ENCODE assay signal across 11 cellular contexts in genomic region chr20:57348922-57349642, GRCh38. TPM values are rescaled to one million over a fixed set of nuclear protein-coding genes. Genes with fewer than 3 reads are reported as not detected.
DNase-seq lines count a peak whose midpoint lies in the region; ATAC-seq and TF ChIP-seq lines count a peak whose summit lies in the region.
"Not testable (repeated sequence)": the region's sequence is repeated elsewhere in the genome, so short reads cannot be mapped to it uniquely, and the experiment has no call there.
"Had no signal": no experiment of that assay in that cellular context is flagged by ENCODE, and none has a peak within 500 bp of the region (broad histone marks: within the 10 kb centered on the region; RNA-seq: fewer than 3 reads in every experiment).

No MANE protein-coding gene starts in this region.

- peak overlapping the region; percentile 57 for H3K4me3 Mint-ChIP-seq in CD8-positive, alpha-beta T cell
- H3K4me3 Mint-ChIP-seq in T-helper 17 cell, result peak overlapping the region; percentile 75
- not testable (repeated sequence) for H3K4me3 Mint-ChIP-seq in activated CD4-positive, alpha-beta memory T cell treated with anti-CD3 and anti-CD28 coated beads for 36 hours
- H3K4me3 Mint-ChIP-seq in activated T-helper 17 cell treated with anti-CD3 and anti-CD28 coated beads, Interleukin-2, amount 50 U/mL, for 72 hours, result peak overlapping the region; percentile 92
- H3K4me3 Mint-ChIP-seq in brain, result peak overlapping the region in 4 of 5 experiments; percentile 41 to 59 (median 56)
- H3K4me3 Mint-ChIP-seq in nephron progenitor cell, result peak overlapping the region; percentile 57
- peak overlapping the region; percentile 24 to 53 for H3K4me3 Mint-ChIP-seq in stimulated activated naive CD8-positive, alpha-beta T cell treated with anti-CD3 and anti-CD28 coated beads, Interleukin-15, amount 100 ng/mL, for 72 hours

- H3K27me3 ChIP-seq in CD8-positive, alpha-beta T cell (ENCODE audit: insufficient read depth, low read length), result not testable (repeated sequence)

- not testable (repeated sequence) for H3K27me3 Mint-ChIP-seq in CD8-positive, alpha-beta T cell (ENCODE audit: low read depth); T-helper 17 cell; activated CD4-positive, alpha-beta memory T cell treated with anti-CD3 and anti-CD28 coated beads for 36 hours; activated T-helper 17 cell treated with anti-CD3 and anti-CD28 coated beads, Interleukin-2, amount 50 U/mL, for 72 hours; brain; nephron progenitor cell (ENCODE audit: low read depth, poor library complexity); stimulated activated naive CD8-positive, alpha-beta T cell treated with anti-CD3 and anti-CD28 coated beads, Interleukin-15, amount 100 ng/mL, for 72 hours

- peaks cover 23% of the 10 kb centered on the region for H3K4me1 ChIP-seq in CD8-positive, alpha-beta T cell (ENCODE audit: insufficient read depth, low read length)

- POLR2A ChIA-PET in CD8-positive, alpha-beta T cell (lab: Charles Lee), result not testable (repeated sequence)
- POLR2A ChIA-PET in activated CD4-positive, alpha-beta memory T cell treated with anti-CD3 and anti-CD28 coated beads for 36 hours (lab: Charles Lee), result interaction anchor here (1.4 to 3.3 kb wide), 2 partner anchors 41 to 50 kb away, joined by 6 to 22 read pairs; partner anchors contain the start of gene RBM38

- H3K27ac ChIP-seq in CD8-positive, alpha-beta T cell (ENCODE audit: low read depth, low read length), result not testable (repeated sequence)

- H3K36me3 ChIP-seq in CD8-positive, alpha-beta T cell (ENCODE audit: insufficient read depth, low read length), result not testable (repeated sequence)

- not testable (repeated sequence) for H3K9me3 ChIP-seq in CD8-positive, alpha-beta T cell (ENCODE audit: low read length); T-helper 17 cell (ENCODE audit: control insufficient read depth, low read length, poor library complexity, severe bottlenecking)

- H3K36me3 Mint-ChIP-seq in CD8-positive, alpha-beta T cell, result peaks cover 22% of the 10 kb centered on the region
- H3K36me3 Mint-ChIP-seq in T-helper 17 cell (ENCODE audit: low read depth); activated T-helper 17 cell treated with anti-CD3 and anti-CD28 coated beads, Interleukin-2, amount 50 U/mL, for 72 hours (ENCODE audit: low read depth): not testable (repeated sequence)
- H3K36me3 Mint-ChIP-seq in activated CD4-positive, alpha-beta memory T cell treated with anti-CD3 and anti-CD28 coated beads for 36 hours, result peaks cover 12% of the 10 kb centered on the region
- peaks cover 11% of the 10 kb centered on the region for H3K36me3 Mint-ChIP-seq in brain
- H3K36me3 Mint-ChIP-seq in nephron progenitor cell (ENCODE audit: low read depth), result peaks cover 12% of the 10 kb centered on the region

- CTCF ChIA-PET in CD8-positive, alpha-beta T cell (lab: Charles Lee), result interaction anchor here (1.1 to 2.3 kb wide), 5 partner anchors 14 to 799 kb away, joined by 3 to 9 read pairs (median 7); no protein-coding TSS in a partner anchor
- CTCF ChIA-PET in activated CD4-positive, alpha-beta memory T cell treated with anti-CD3 and anti-CD28 coated beads for 36 hours (lab: Charles Lee), result interaction anchor here (0.5 to 4.2 kb wide), 5 partner anchors 32 to 798 kb away, joined by 3 to 19 read pairs (median 7); no protein-coding TSS in a partner anchor

- not testable (repeated sequence) for DNase-seq in CD8-positive, alpha-beta T cell; T-helper 17 cell; nephron progenitor cell
- DNase-seq in HT1080 (ENCODE audit: low read depth), result peak; percentile 20
- peak; percentile 18 for DNase-seq in activated CD4-positive, alpha-beta memory T cell treated with anti-CD3 and anti-CD28 coated beads for 36 hours
- DNase-seq in stimulated activated naive CD8-positive, alpha-beta T cell treated with anti-CD3 and anti-CD28 coated beads, Interleukin-15, amount 100 ng/mL, for 72 hours, result peak; percentile 18 to 19

- not testable (repeated sequence) for H3K9me3 Mint-ChIP-seq in CD8-positive, alpha-beta T cell; activated CD4-positive, alpha-beta memory T cell treated with anti-CD3 and anti-CD28 coated beads for 36 hours; activated T-helper 17 cell treated with anti-CD3 and anti-CD28 coated beads, Interleukin-2, amount 50 U/mL, for 72 hours; brain; nephron progenitor cell; stimulated activated naive CD8-positive, alpha-beta T cell treated with anti-CD3 and anti-CD28 coated beads, Interleukin-15, amount 100 ng/mL, for 72 hours

- not testable (repeated sequence) for ATAC-seq in CD8-positive, alpha-beta T cell; T-helper 17 cell; activated T-helper 17 cell treated with anti-CD3 and anti-CD28 coated beads, Interleukin-2, amount 50 U/mL, for 72 hours (replicated peaks); stimulated activated naive CD8-positive, alpha-beta T cell treated with anti-CD3 and anti-CD28 coated beads, Interleukin-15, amount 100 ng/mL, for 72 hours

- not testable (repeated sequence) for H3K4me3 ChIP-seq in CD8-positive, alpha-beta T cell (ENCODE audit: low read depth, low read length)

- intact Hi-C loops in CD8-positive, alpha-beta T cell (cut with DNase I, micrococcal nuclease), result loop anchor here in 1 of 2 experiments (10.0 kb wide), 2 partner anchors 246 to 954 kb away; partner anchors contain the start of genes AURKA and CSTF1
- intact Hi-C loops in activated CD4-positive, alpha-beta memory T cell treated with anti-CD3 and anti-CD28 coated beads for 36 hours (cut with micrococcal nuclease), result loop anchor here (5.0 kb wide), 1 partner anchor 797 kb away; no protein-coding TSS in a partner anchor

- not testable (repeated sequence) for TF ChIP-seq CTCF in CD8-positive, alpha-beta T cell (IDR thresholded peaks at IDR 0.05); brain (conservative IDR thresholded peaks at IDR 0.05); nephron progenitor cell (IDR thresholded peaks at IDR 0.05)

- peak overlapping the region; percentile 66 for H3K27ac Mint-ChIP-seq in CD8-positive, alpha-beta T cell
- not testable (repeated sequence) for H3K27ac Mint-ChIP-seq in T-helper 17 cell; activated CD4-positive, alpha-beta memory T cell treated with anti-CD3 and anti-CD28 coated beads for 36 hours; nephron progenitor cell; stimulated activated naive CD8-positive, alpha-beta T cell treated with anti-CD3 and anti-CD28 coated beads, Interleukin-15, amount 100 ng/mL, for 72 hours
- peak overlapping the region; percentile 50 for H3K27ac Mint-ChIP-seq in activated T-helper 17 cell treated with anti-CD3 and anti-CD28 coated beads, Interleukin-2, amount 50 U/mL, for 72 hours
- peak overlapping the region in 2 of 5 experiments; percentile 25 to 73 for H3K27ac Mint-ChIP-seq in brain

- H3K4me1 Mint-ChIP-seq in CD8-positive, alpha-beta T cell (ENCODE audit: low read depth), result peaks cover 21% of the 10 kb centered on the region
- H3K4me1 Mint-ChIP-seq in T-helper 17 cell, result peaks cover 15% of the 10 kb centered on the region
- peaks cover 23% of the 10 kb centered on the region for H3K4me1 Mint-ChIP-seq in activated CD4-positive, alpha-beta memory T cell treated with anti-CD3 and anti-CD28 coated beads for 36 hours (ENCODE audit: low read depth)
- H3K4me1 Mint-ChIP-seq in activated T-helper 17 cell treated with anti-CD3 and anti-CD28 coated beads, Interleukin-2, amount 50 U/mL, for 72 hours, result peaks cover 17% of the 10 kb centered on the region
- H3K4me1 Mint-ChIP-seq in brain, result peaks cover 22% of the 10 kb centered on the region
- peaks cover 21% of the 10 kb centered on the region for H3K4me1 Mint-ChIP-seq in nephron progenitor cell
- H3K4me1 Mint-ChIP-seq in stimulated activated naive CD8-positive, alpha-beta T cell treated with anti-CD3 and anti-CD28 coated beads, Interleukin-15, amount 100 ng/mL, for 72 hours, result peaks cover 27% of the 10 kb centered on the region

RNA-seq across cellular contexts. Expression of gene RAE1, which starts 2.0 kb away (rescaled TPM):
- total RNA-seq in CD8-positive, alpha-beta T cell, result 10 to 100 TPM; 58.9 to 59.4 TPM
- 53.3 and 60.9 TPM in 2 replicates for total RNA-seq in HT1080 (2014; rRNA removed; shearing (Covaris generic))
- 51.7 and 55.9 TPM in 2 replicates for polyA plus RNA-seq in HT1080 (2015; cell fraction: cytosol; rRNA removed)
- polyA plus RNA-seq in HT1080 (2015; cell fraction: nucleus; rRNA removed), result 83.9 and 87.6 TPM in 2 replicates
- 10 to 100 TPM; 40.5 to 40.6 TPM for total RNA-seq in T-helper 17 cell
- total RNA-seq in activated CD4-positive, alpha-beta memory T cell treated with anti-CD3 and anti-CD28 coated beads for 36 hours, result 10 to 100 TPM; 33.7 to 38.2 TPM
- 10 to 100 TPM; 48.3 to 79.7 TPM for total RNA-seq in activated T-helper 17 cell treated with anti-CD3 and anti-CD28 coated beads, Interleukin-2, amount 50 U/mL, for 72 hours
- 65.4 TPM for polyA plus RNA-seq in brain (ENCODE audit: insufficient read depth, low read depth, low replicate concordance)

RNA-seq across cellular contexts. Expression of gene SPO11, which starts 19.5 kb away (rescaled TPM):
- total RNA-seq in CD8-positive, alpha-beta T cell, result not detected
- not detected in 2 replicates for total RNA-seq in HT1080 (2014; rRNA removed; shearing (Covaris generic))
- not detected in 2 replicates for polyA plus RNA-seq in HT1080 (2015; cell fraction: cytosol; rRNA removed)
- polyA plus RNA-seq in HT1080 (2015; cell fraction: nucleus; rRNA removed), result not detected in 2 replicates
- not detected for total RNA-seq in T-helper 17 cell
- not detected for total RNA-seq in activated CD4-positive, alpha-beta memory T cell treated with anti-CD3 and anti-CD28 coated beads for 36 hours
- not detected for total RNA-seq in activated T-helper 17 cell treated with anti-CD3 and anti-CD28 coated beads, Interleukin-2, amount 50 U/mL, for 72 hours
- polyA plus RNA-seq in brain (ENCODE audit: insufficient read depth, low read depth, low replicate concordance), result not detected
- total RNA-seq: H7, LHCN-M2, PC-3 had no signal

RNA-seq across cellular contexts. Expression of gene RBM38, which starts 42.1 kb away (rescaled TPM):
- total RNA-seq in CD8-positive, alpha-beta T cell, result 100 to 1,000 TPM; 739 to 743 TPM
- total RNA-seq in HT1080 (2014; rRNA removed; shearing (Covaris generic)), result 16.9 and 23.9 TPM in 2 replicates
- polyA plus RNA-seq in HT1080 (2015; cell fraction: cytosol; rRNA removed), result 17.1 and 19.3 TPM in 2 replicates
- 12.8 and 13.6 TPM in 2 replicates for polyA plus RNA-seq in HT1080 (2015; cell fraction: nucleus; rRNA removed)
- 100 to 1,000 TPM; 176 to 257 TPM for total RNA-seq in T-helper 17 cell
- 10 to 100 TPM; 73.4 to 77.3 TPM for total RNA-seq in activated CD4-positive, alpha-beta memory T cell treated with anti-CD3 and anti-CD28 coated beads for 36 hours
- 10 to 100 TPM; 63.0 to 64.3 TPM for total RNA-seq in activated T-helper 17 cell treated with anti-CD3 and anti-CD28 coated beads, Interleukin-2, amount 50 U/mL, for 72 hours
- polyA plus RNA-seq in brain (ENCODE audit: insufficient read depth, low read depth, low replicate concordance), result 74.8 TPM
